ENCODE assay signal across 1 cellular context in the genomic region with DNA sequence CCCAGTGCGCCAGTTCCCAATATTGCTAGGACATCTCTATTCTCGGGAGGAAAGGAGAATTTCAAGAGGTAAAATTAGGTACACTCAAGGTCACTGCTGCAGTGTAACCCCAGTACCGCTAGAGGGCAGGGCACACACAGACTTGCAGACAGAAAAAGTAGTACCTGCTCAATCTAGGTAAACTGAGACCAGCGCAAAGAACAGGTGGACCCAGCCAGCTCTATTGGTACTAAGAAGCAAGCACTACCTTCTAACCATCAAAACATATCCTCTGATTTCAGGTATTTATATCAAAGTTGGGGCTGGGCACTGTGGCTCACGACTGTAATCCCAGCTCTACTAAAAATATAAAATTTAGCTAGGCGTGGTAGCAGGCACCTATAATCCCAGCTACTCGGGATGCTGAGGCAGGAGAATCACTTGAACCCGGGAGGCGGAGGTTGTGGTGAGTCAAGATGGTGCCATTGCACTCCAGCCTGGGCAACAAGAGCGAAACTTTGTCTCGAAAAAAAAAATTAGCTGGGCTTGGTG.
TF ChIP-seq lines count a peak whose summit lies in the region.

No MANE protein-coding gene starts in this region.

TF ChIP-seq in K562, 482 proteins besides CTCF, POLR2A, EP300 and RAD21:
- TF ChIP-seq MAFF (IDR thresholded peaks at IDR 0.05; ENCODE audit: low read length) (no peak), ZNF324 (CRISPR knock-in tag; IDR thresholded peaks at IDR 0.05) (no peak), MTA3 (IDR thresholded peaks at IDR 0.05; ENCODE audit: borderline replicate concordance) (no peak), XRCC3 (IDR thresholded peaks at IDR 0.05) (no peak), NCOR1 (IDR thresholded peaks at IDR 0.05) (0 out of 2 replicates have a peak, but pooled peaks have one; percentile 8), SMC3 (conservative IDR thresholded peaks at IDR 0.05; ENCODE audit: insufficient read depth, low read depth, low read length) (peak; percentile 58), IRF2 (CRISPR knock-in tag; IDR thresholded peaks at IDR 0.05) (no peak), KLF16 (IDR thresholded peaks at IDR 0.05) (peak; percentile 35; the same call in 1 of the 2 replicates), CREM (IDR thresholded peaks at IDR 0.05; ENCODE audit: low read depth) (peak; percentile 39; the same call in 1 of the 2 replicates), L3MBTL2 (IDR thresholded peaks at IDR 0.05) (no peak), ZNF76 (CRISPR knock-in tag; IDR thresholded peaks at IDR 0.05; ENCODE audit: borderline replicate concordance) (no peak), BCOR (IDR thresholded peaks at IDR 0.05) (peak; percentile 82), ESRRA (IDR thresholded peaks at IDR 0.05; ENCODE audit: borderline replicate concordance, low read depth) (peak; percentile 90), GATAD2B (IDR thresholded peaks at IDR 0.05; ENCODE audit: borderline replicate concordance) (0 out of 2 replicates have a peak, but pooled peaks have one; percentile 33), BRF1 (IDR thresholded peaks at IDR 0.05; ENCODE audit: borderline replicate concordance, extremely low read depth, insufficient read length) (no peak), CBFA2T2 (conservative IDR thresholded peaks at IDR 0.05) (no peak), SAP30 (IDR thresholded peaks at IDR 0.05; ENCODE audit: borderline replicate concordance, insufficient read depth, low read depth, low read length, poor library complexity, severe bottlenecking) (no peak), RBBP5 (IDR thresholded peaks at IDR 0.05; ENCODE audit: borderline replicate concordance, insufficient read depth, low read length, poor library complexity, severe bottlenecking) (no peak), RFX5 (IDR thresholded peaks at IDR 0.05; ENCODE audit: low read depth, low read length) (no peak), ZNF778 (CRISPR knock-in tag; IDR thresholded peaks at IDR 0.05) (no peak), NCOA4 (IDR thresholded peaks at IDR 0.05; ENCODE audit: partially characterized antibody) (no peak), DDX20 (tag; IDR thresholded peaks at IDR 0.05; ENCODE audit: low read depth) (no peak), POLR2G (IDR thresholded peaks at IDR 0.05; ENCODE audit: low read depth, low read length) (no peak), POU5F1 (IDR thresholded peaks at IDR 0.05; ENCODE audit: borderline replicate concordance, low read depth, low read length, partially characterized antibody) (no peak)
- TF ChIP-seq, protein P1, sequence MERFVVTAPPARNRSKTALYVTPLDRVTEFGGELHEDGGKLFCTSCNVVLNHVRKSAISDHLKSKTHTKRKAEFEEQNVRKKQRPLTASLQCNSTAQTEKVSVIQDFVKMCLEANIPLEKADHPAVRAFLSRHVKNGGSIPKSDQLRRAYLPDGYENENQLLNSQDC (CRISPR knock-in tag; IDR thresholded peaks at IDR 0.05) = no peak
- TF ChIP-seq, protein P2, sequence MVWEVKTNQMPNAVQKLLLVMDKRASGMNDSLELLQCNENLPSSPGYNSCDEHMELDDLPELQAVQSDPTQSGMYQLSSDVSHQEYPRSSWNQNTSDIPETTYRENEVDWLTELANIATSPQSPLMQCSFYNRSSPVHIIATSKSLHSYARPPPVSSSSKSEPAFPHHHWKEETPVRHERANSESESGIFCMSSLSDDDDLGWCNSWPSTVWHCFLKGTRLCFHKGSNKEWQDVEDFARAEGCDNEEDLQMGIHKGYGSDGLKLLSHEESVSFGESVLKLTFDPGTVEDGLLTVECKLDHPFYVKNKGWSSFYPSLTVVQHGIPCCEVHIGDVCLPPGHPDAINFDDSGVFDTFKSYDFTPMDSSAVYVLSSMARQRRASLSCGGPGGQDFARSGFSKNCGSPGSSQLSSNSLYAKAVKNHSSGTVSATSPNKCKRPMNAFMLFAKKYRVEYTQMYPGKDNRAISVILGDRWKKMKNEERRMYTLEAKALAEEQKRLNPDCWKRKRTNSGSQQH (CRISPR knock-in tag; IDR thresholded peaks at IDR 0.05) = no peak
- TF ChIP-seq, protein P3, sequence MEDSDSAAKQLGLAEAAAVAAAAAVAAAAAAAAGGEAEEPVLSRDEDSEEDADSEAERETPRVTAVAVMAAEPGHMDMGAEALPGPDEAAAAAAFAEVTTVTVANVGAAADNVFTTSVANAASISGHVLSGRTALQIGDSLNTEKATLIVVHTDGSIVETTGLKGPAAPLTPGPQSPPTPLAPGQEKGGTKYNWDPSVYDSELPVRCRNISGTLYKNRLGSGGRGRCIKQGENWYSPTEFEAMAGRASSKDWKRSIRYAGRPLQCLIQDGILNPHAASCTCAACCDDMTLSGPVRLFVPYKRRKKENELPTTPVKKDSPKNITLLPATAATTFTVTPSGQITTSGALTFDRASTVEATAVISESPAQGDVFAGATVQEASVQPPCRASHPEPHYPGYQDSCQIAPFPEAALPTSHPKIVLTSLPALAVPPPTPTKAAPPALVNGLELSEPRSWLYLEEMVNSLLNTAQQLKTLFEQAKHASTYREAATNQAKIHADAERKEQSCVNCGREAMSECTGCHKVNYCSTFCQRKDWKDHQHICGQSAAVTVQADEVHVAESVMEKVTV (CRISPR knock-in tag; IDR thresholded peaks at IDR 0.05) = peak; percentile 33; the same call in 1 of the 2 replicates
- TF ChIP-seq, protein P4, sequence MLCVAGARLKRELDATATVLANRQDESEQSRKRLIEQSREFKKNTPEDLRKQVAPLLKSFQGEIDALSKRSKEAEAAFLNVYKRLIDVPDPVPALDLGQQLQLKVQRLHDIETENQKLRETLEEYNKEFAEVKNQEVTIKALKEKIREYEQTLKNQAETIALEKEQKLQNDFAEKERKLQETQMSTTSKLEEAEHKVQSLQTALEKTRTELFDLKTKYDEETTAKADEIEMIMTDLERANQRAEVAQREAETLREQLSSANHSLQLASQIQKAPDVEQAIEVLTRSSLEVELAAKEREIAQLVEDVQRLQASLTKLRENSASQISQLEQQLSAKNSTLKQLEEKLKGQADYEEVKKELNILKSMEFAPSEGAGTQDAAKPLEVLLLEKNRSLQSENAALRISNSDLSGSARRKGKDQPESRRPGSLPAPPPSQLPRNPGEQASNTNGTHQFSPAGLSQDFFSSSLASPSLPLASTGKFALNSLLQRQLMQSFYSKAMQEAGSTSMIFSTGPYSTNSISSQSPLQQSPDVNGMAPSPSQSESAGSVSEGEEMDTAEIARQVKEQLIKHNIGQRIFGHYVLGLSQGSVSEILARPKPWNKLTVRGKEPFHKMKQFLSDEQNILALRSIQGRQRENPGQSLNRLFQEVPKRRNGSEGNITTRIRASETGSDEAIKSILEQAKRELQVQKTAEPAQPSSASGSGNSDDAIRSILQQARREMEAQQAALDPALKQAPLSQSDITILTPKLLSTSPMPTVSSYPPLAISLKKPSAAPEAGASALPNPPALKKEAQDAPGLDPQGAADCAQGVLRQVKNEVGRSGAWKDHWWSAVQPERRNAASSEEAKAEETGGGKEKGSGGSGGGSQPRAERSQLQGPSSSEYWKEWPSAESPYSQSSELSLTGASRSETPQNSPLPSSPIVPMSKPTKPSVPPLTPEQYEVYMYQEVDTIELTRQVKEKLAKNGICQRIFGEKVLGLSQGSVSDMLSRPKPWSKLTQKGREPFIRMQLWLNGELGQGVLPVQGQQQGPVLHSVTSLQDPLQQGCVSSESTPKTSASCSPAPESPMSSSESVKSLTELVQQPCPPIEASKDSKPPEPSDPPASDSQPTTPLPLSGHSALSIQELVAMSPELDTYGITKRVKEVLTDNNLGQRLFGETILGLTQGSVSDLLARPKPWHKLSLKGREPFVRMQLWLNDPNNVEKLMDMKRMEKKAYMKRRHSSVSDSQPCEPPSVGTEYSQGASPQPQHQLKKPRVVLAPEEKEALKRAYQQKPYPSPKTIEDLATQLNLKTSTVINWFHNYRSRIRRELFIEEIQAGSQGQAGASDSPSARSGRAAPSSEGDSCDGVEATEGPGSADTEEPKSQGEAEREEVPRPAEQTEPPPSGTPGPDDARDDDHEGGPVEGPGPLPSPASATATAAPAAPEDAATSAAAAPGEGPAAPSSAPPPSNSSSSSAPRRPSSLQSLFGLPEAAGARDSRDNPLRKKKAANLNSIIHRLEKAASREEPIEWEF (CRISPR knock-in tag; IDR thresholded peaks at IDR 0.05) = no peak
- TF ChIP-seq, protein P5, sequence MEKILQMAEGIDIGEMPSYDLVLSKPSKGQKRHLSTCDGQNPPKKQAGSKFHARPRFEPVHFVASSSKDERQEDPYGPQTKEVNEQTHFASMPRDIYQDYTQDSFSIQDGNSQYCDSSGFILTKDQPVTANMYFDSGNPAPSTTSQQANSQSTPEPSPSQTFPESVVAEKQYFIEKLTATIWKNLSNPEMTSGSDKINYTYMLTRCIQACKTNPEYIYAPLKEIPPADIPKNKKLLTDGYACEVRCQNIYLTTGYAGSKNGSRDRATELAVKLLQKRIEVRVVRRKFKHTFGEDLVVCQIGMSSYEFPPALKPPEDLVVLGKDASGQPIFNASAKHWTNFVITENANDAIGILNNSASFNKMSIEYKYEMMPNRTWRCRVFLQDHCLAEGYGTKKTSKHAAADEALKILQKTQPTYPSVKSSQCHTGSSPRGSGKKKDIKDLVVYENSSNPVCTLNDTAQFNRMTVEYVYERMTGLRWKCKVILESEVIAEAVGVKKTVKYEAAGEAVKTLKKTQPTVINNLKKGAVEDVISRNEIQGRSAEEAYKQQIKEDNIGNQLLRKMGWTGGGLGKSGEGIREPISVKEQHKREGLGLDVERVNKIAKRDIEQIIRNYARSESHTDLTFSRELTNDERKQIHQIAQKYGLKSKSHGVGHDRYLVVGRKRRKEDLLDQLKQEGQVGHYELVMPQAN (IDR thresholded peaks at IDR 0.05; ENCODE audit: borderline replicate concordance) = no peak
- TF ChIP-seq, protein P6, sequence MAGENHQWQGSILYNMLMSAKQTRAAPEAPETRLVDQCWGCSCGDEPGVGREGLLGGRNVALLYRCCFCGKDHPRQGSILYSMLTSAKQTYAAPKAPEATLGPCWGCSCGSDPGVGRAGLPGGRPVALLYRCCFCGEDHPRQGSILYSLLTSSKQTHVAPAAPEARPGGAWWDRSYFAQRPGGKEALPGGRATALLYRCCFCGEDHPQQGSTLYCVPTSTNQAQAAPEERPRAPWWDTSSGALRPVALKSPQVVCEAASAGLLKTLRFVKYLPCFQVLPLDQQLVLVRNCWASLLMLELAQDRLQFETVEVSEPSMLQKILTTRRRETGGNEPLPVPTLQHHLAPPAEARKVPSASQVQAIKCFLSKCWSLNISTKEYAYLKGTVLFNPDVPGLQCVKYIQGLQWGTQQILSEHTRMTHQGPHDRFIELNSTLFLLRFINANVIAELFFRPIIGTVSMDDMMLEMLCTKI (IDR thresholded peaks at IDR 0.05; ENCODE audit: partially characterized antibody) = no peak
- TF ChIP-seq, protein P7, sequence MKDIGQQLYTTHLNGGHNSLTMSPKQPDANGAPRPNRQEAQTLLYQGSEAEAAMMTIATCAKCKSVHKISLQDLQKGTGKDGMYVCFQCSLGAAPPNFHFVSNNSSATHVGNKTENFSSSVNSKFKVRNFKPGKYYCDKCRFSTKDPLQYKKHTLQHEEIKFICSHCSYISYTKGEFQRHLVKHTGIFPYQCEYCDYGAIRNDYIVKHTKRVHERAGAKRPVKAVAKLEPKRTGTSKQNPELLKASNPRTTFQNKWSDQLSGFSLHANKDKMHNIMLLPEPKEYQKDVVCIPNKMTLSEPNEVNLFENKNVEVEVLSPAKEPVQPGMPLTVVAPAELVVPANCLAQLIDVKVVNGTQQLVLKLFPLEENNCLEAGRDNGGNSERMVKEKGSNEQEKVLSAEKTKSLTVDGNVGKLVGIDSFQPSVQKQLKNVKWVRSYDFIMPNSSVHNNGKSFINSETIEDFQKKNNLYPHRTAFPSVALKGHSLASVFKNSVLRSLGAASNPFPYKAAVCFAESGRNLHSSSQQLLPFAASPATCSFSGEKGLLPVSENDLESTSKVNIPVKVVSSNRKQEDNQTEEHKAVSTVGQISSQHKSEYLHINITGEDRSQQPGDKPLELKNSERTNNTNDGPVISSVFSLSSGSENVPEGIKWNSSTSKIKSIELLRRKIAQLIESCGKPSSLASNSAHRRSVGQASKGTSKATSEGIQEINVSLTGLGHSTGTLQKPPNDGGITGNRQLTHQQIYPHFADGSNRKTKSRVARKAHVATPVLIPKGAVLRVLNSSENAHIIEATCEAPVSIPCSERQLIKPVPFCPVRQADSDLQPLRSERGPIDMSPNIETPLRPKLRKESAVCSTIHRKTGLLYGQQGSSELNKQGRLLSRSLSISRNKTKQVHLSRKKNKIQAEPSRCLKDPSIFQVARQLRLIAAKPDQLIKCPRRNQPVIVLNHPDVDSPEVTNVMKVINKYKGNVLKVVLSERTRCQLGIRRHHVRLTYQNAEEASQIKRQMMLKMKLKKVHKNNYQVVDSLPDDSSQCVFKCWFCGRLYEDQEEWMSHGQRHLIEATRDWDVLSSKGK (CRISPR knock-in tag; IDR thresholded peaks at IDR 0.05) = no peak
TF ChIP-seq in K562: peak in this region for 8.
